9 cellular contexts compared by ENCODE assay signal in genomic region chr3:171813897-171814460, GRCh38. TPM values are rescaled to one million over a fixed set of nuclear protein-coding genes. Genes with fewer than 3 reads are reported as not detected.
DNase-seq lines count a peak whose midpoint lies in the region; ATAC-seq and TF ChIP-seq lines count a peak whose summit lies in the region.
"Had no signal": no experiment of that assay in that cellular context is flagged by ENCODE, and none has a peak within 500 bp of the region (broad histone marks: within the 10 kb centered on the region; RNA-seq: fewer than 3 reads in every experiment).

No MANE protein-coding gene starts in this region.

- ATAC-seq in GM18909 (IDR thresholded peaks at IDR 0.05; ENCODE audit: poor library complexity, unreplicated experiment) (peak; percentile 41), HG03521 (IDR thresholded peaks at IDR 0.05; ENCODE audit: unreplicated experiment) (no peak)

- DNase-seq in AG20443 (ENCODE audit: low spot score): peak; percentile 32
- peak; percentile 100 for DNase-seq in NOMO-1 treated with DMSO at 0.1 percent for 48 hours (lab: John Stamatoyannopoulos, UW; ENCODE audit: unreplicated experiment)
- no peak for DNase-seq in Peyer's patch
- no peak for DNase-seq in stomach
- no peak for DNase-seq in SW480 (ENCODE audit: low spot score)

- H3K27me3 ChIP-seq in Peyer's patch (no peaks in the 10 kb centered on the region), stomach (no peaks in the 10 kb centered on the region)

- H3K4me3 ChIP-seq in Peyer's patch (no peak overlapping the region), stomach (no peak overlapping the region)

- peaks cover 25% of the 10 kb centered on the region for H3K4me1 Mint-ChIP-seq in dendritic cell treated with granulocyte-macrophage colony-stimulating factor and Interleukin-4, amounts not matched to agents 40 ng/mL and 50 ng/mL, for 4 days (ENCODE audit: low read depth)

- no peaks in the 10 kb centered on the region for H3K36me3 ChIP-seq in Peyer's patch
- H3K36me3 ChIP-seq in stomach: no peaks in the 10 kb centered on the region

- TF ChIP-seq EP300 in stomach (IDR thresholded peaks at IDR 0.05): no peak

- TF ChIP-seq POLR2A in Peyer's patch (IDR thresholded peaks at IDR 0.05): no peak
- no peak for TF ChIP-seq POLR2A in stomach (IDR thresholded peaks at IDR 0.05)

- H3K4me1 ChIP-seq in Peyer's patch: peaks cover 0 to 10% (median 0%) of the 10 kb centered on the region in 4 donors
- H3K4me1 ChIP-seq in stomach: peaks cover 13 to 25% (median 19%) of the 10 kb centered on the region in 4 donors

- H3K9me3 Mint-ChIP-seq in dendritic cell treated with granulocyte-macrophage colony-stimulating factor and Interleukin-4, amounts not matched to agents 40 ng/mL and 50 ng/mL, for 4 days: no peaks in the 10 kb centered on the region

- intact Hi-C loops in dendritic cell treated with granulocyte-macrophage colony-stimulating factor and Interleukin-4, amounts not matched to agents 40 ng/mL and 50 ng/mL, for 4 days (cut with micrococcal nuclease): no loop called here
- intact Hi-C loops in stomach (cut with DNase I; ENCODE audit: low total_unique reads): no loop called here

- peaks cover 10% of the 10 kb centered on the region for H3K36me3 Mint-ChIP-seq in dendritic cell treated with granulocyte-macrophage colony-stimulating factor and Interleukin-4, amounts not matched to agents 40 ng/mL and 50 ng/mL, for 4 days (ENCODE audit: low read depth)

- peak overlapping the region; percentile 90 for H3K27ac Mint-ChIP-seq in dendritic cell treated with granulocyte-macrophage colony-stimulating factor and Interleukin-4, amounts not matched to agents 40 ng/mL and 50 ng/mL, for 4 days

- TF ChIP-seq CTCF in Peyer's patch (IDR thresholded peaks at IDR 0.05) (no peak), stomach (IDR thresholded peaks at IDR 0.05) (no peak)

- H3K27ac ChIP-seq in Peyer's patch (no peak overlapping the region), stomach (peak overlapping the region in 2 of 5 donors; percentile 4 to 46)

- H3K9me3 ChIP-seq in Peyer's patch (no peaks in the 10 kb centered on the region), stomach (no peaks in the 10 kb centered on the region)

- H3K27me3 Mint-ChIP-seq in dendritic cell treated with granulocyte-macrophage colony-stimulating factor and Interleukin-4, amounts not matched to agents 40 ng/mL and 50 ng/mL, for 4 days: no peaks in the 10 kb centered on the region

- no peak overlapping the region for H3K4me3 Mint-ChIP-seq in dendritic cell treated with granulocyte-macrophage colony-stimulating factor and Interleukin-4, amounts not matched to agents 40 ng/mL and 50 ng/mL, for 4 days

- WGBS in stomach, 5 donors: 61 to 82% (median 74%) methylated on average over 4 of the region's 4 CpGs

RNA-seq across cellular contexts. Expression of gene PLD1, which starts 3.7 kb away (rescaled TPM):
- total RNA-seq in Peyer's patch (100 to 1,000 TPM; 120 to 218 (median 187) TPM), stomach (10 to 100 TPM in 4 of 5 donors, 1 to 10 TPM in 1; 7.6 to 43.0 (median 25.1) TPM)
- polyA plus RNA-seq in stomach: 1 to 10 TPM; 3.4 to 9.5 (median 8.6) TPM

RNA-seq across cellular contexts. Expression of gene TMEM212, which starts 29.2 kb away (rescaled TPM):
- total RNA-seq in Peyer's patch (not detected), stomach (not detected)
- not detected for polyA plus RNA-seq in stomach
- total RNA-seq: kidney epithelial cell had no signal

Comparison
In these comparisons a context has a peak if more than half of its experiments do, and no peak if none do; other contexts are left out.
1. DNase-seq: peak in AG20443 (single experiment) and NOMO-1 treated with DMSO at 0.1 percent for 48 hours (single experiment); none in Peyer's patch (0 of 3), stomach (single experiment) and SW480 (single experiment).